Comparison of ENCODE assay signal across 30 cellular contexts in the genomic region with DNA sequence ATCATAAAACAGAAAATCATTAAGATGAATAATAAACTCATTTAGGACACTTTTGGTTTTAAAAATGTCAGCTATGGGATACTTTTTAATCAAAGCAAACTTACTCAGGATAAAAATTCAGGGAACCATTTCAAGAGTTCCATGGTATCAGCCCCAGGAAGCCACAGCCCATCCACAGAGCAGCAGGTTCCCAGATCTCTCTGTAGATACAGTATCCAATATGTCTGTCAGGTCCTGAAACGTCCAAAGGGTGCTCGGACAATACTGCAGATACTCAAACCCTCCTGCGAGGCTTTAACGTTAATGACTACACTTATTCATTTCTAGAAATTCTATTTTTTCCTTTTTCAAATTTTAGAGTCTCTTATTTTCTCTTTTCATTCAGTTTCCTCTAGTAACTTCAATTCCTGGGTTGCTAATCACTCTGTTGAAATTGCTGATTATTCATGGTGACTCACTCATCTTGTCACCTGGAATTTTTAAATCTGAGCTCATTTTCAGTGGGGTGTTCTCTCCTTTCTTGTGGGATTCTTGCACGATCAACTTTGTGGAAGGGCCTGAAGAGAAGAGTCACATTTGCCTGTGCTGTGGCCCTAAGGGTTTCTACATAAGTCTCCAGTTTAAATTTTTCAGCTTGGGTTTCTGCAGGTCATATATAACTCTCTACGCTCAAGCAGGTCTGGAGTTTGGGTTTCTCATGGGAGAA.
DNase-seq lines count a peak whose midpoint lies in the region; ATAC-seq and TF ChIP-seq lines count a peak whose summit lies in the region.
"Had no signal": no experiment of that assay in that cellular context is flagged by ENCODE, and none has a peak within 500 bp of the region (broad histone marks: within the 10 kb centered on the region; RNA-seq: fewer than 3 reads in every experiment).

No MANE protein-coding gene starts in this region.

- no peak overlapping the region for H3K56ac ChIP-seq in mesendoderm (ENCODE audit: low read length)

- H3K4me2 ChIP-seq in mammary epithelial cell (ENCODE audit: insufficient read depth, low read depth, low read length) (no peak overlapping the region), mesendoderm (ENCODE audit: low read length) (no peak overlapping the region)

- no peak overlapping the region for H2BK120ac ChIP-seq in mesendoderm (ENCODE audit: low read depth, low read length)

- H3K36me3 ChIP-seq in mammary epithelial cell (ENCODE audit: insufficient read depth, low read length) (no peaks in the 10 kb centered on the region), mesendoderm (ENCODE audit: control insufficient read depth, insufficient read depth, low read length) (no peaks in the 10 kb centered on the region)
- H3K36me3 ChIP-seq in effector memory CD4-positive, alpha-beta T cell (ENCODE audit: control insufficient read depth, insufficient read depth, low read length): no peaks in the 10 kb centered on the region
- H3K36me3 ChIP-seq: brain microvascular endothelial cell, MG63, right lobe of liver, stomach had no signal

- H3K9me3 ChIP-seq in mammary epithelial cell (replicated peaks; ENCODE audit: insufficient read depth, low read length): peaks cover 13% of the 10 kb centered on the region
- H3K9me3 ChIP-seq in effector memory CD4-positive, alpha-beta T cell (ENCODE audit: control insufficient read depth, low read length): no peaks in the 10 kb centered on the region
- H3K9me3 ChIP-seq: MG63, right lobe of liver, stomach had no signal

- H4K8ac ChIP-seq in mesendoderm (ENCODE audit: low read depth, low read length): no peak overlapping the region

- H2AFZ ChIP-seq in mammary epithelial cell (ENCODE audit: low read depth, low read length): no peak overlapping the region

- H4K20me1 ChIP-seq in mammary epithelial cell (ENCODE audit: insufficient read depth, low read length): no peaks in the 10 kb centered on the region

- H3K9ac ChIP-seq in mammary epithelial cell (ENCODE audit: insufficient read depth, low read length): no peak overlapping the region
- H3K9ac ChIP-seq in mesendoderm (ENCODE audit: low read length): no peak overlapping the region

- no peak overlapping the region for H2AK5ac ChIP-seq in mesendoderm (ENCODE audit: low read length)

- H3K4me1 ChIP-seq in mammary epithelial cell (ENCODE audit: insufficient read depth, low read length) (no peaks in the 10 kb centered on the region), mesendoderm (ENCODE audit: control insufficient read depth, low read depth, low read length) (no peaks in the 10 kb centered on the region)
- H3K4me1 ChIP-seq in effector memory CD4-positive, alpha-beta T cell (ENCODE audit: control insufficient read depth, insufficient read depth, low read length, poor library complexity, severe bottlenecking): no peaks in the 10 kb centered on the region
- H3K4me1 ChIP-seq: right lobe of liver, stomach had no signal

- intact Hi-C loops in mammary epithelial cell (cut with micrococcal nuclease): no loop called here

- dilution Hi-C loops in mammary epithelial cell (cut with HindIII; ENCODE audit: low sequenced_read_pairs): no loop called here

- no peak overlapping the region for H4K5ac ChIP-seq in mesendoderm (ENCODE audit: low read length)

- no peak overlapping the region for H2BK5ac ChIP-seq in mesendoderm (ENCODE audit: low read length)

- no peaks in the 10 kb centered on the region for H3K79me1 ChIP-seq in mesendoderm (ENCODE audit: low read length)

- in situ Hi-C loops in mammary epithelial cell (cut with MboI; ENCODE audit: low sequenced_read_pairs in 2 of 2): no loop called here

- no peak overlapping the region for H3K18ac ChIP-seq in mesendoderm (ENCODE audit: low read length)

- H3K4me3 ChIP-seq in mammary epithelial cell (replicated peaks in 1 of 3; ENCODE audit: insufficient read depth in 1 of 3, low read depth in 2 of 3, low read length in 3 of 3) (no peak overlapping the region), mesendoderm (ENCODE audit: low read length) (no peak overlapping the region)
- no peak overlapping the region for H3K4me3 ChIP-seq in effector memory CD4-positive, alpha-beta T cell (ENCODE audit: insufficient read depth, low read depth, low read length, poor library complexity, severe bottlenecking)
- H3K4me3 ChIP-seq: MG63, right lobe of liver, stomach had no signal

- WGBS in mammary epithelial cell (ENCODE audit: low coverage, missing lambda C conversion rate): 67% methylated on average over 6 of the region's 6 CpGs
- no CpG with 5 or more reads among the region's 6 CpGs for WGBS in mesendoderm (ENCODE audit: extremely low coverage, insufficient coverage, low lambda C conversion rate)

- no peaks in the 10 kb centered on the region for H3K27me3 ChIP-seq in mammary epithelial cell (ENCODE audit: insufficient read depth, low read length)
- H3K27me3 ChIP-seq in mesendoderm (ENCODE audit: insufficient read depth, low read length, poor library complexity): no peaks in the 10 kb centered on the region
- H3K27me3 ChIP-seq in effector memory CD4-positive, alpha-beta T cell (replicated peaks; ENCODE audit: control insufficient read depth, insufficient read depth, low read length, poor library complexity, severe bottlenecking): no peaks in the 10 kb centered on the region
- H3K27me3 ChIP-seq: brain microvascular endothelial cell, right lobe of liver, stomach had no signal

- H2BK15ac ChIP-seq in mesendoderm (replicated peaks; ENCODE audit: low read depth): no peak overlapping the region

- H3K79me2 ChIP-seq in mammary epithelial cell (ENCODE audit: insufficient read depth, low read length): no peaks in the 10 kb centered on the region
- H3K79me2 ChIP-seq in mesendoderm (ENCODE audit: control insufficient read depth, insufficient read depth, low read length): no peaks in the 10 kb centered on the region

- CTCF ChIA-PET in mammary epithelial cell (lab: Charles Lee; ENCODE audit: low non-redundant PET): no interaction called here

- H3K4ac ChIP-seq in mesendoderm (ENCODE audit: low read depth, low read length): no peak overlapping the region

- no peak overlapping the region for H3K23ac ChIP-seq in mesendoderm (ENCODE audit: low read length)

- TF ChIP-seq CTCF in mammary epithelial cell (conservative IDR thresholded peaks at IDR 0.05 in 1 of 2, IDR thresholded peaks at IDR 0.05 in 1 of 2; ENCODE audit: extremely low read depth in 1 of 2, insufficient read depth in 1 of 2, low read depth in 1 of 2, low read length in 2 of 2): no peak

- H3K27ac ChIP-seq in mammary epithelial cell (ENCODE audit: insufficient read depth, low read depth, low read length): no peak overlapping the region
- no peak overlapping the region for H3K27ac ChIP-seq in mesendoderm (ENCODE audit: low read depth, low read length)
- no peak overlapping the region for H3K27ac ChIP-seq in effector memory CD4-positive, alpha-beta T cell (ENCODE audit: insufficient read depth, low read length, poor library complexity, severe bottlenecking)
- H3K27ac ChIP-seq: brain microvascular endothelial cell, right lobe of liver, stomach had no signal

- no peak for ATAC-seq in HG02610 (IDR thresholded peaks at IDR 0.05; ENCODE audit: unreplicated experiment)
- ATAC-seq: activated naive CD8-positive, alpha-beta T cell treated with anti-CD3 and anti-CD28 coated beads, Interleukin-2, amount 50 U/mL, for 24 hours; activated T-cell treated with anti-CD3 and anti-CD28 coated beads, Interleukin-2, amount 50 U/mL, for 72 hours; left ventricle myocardium superior; right lobe of liver; Right ventricle myocardium inferior; SK-N-SH treated with all-trans-retinoic acid at 6 μM for 48 hours had no signal

- DNase-seq in A172 (ENCODE audit: low spot score) (peak; percentile 64), M059J (ENCODE audit: low read depth) (peak; percentile 82), mammary epithelial cell (peak; percentile 0), mesendoderm (peak; percentile 33), GDM1 (lab: John Stamatoyannopoulos, UW) (no peak), germinal center (ENCODE audit: low spot score) (no peak)
- DNase-seq in effector memory CD4-positive, alpha-beta T cell: no peak
- DNase-seq: 8988T; activated CD4-positive, alpha-beta memory T cell treated with anti-CD3 and anti-CD28 coated beads for 36 hours; activated CD4-positive, alpha-beta T cell treated with anti-CD3 and anti-CD28 coated beads for 1 hour; activated naive CD4-positive, alpha-beta T cell; activated naive CD8-positive, alpha-beta T cell treated with anti-CD3 and anti-CD28 coated beads, Interleukin-2, amount 50 U/mL, for 24 hours; activated T-cell treated with anti-CD3 and anti-CD28 coated beads, Interleukin-2, amount 50 U/mL, for 72 hours; brain microvascular endothelial cell; CD4-positive, CD25-positive, alpha-beta regulatory T cell; DMS79 treated with DMSO at 0.1 percent for 48 hours; left ventricle myocardium superior; MG63; naive B cell; NCI-H1105; NCI-H187 treated with DMSO at 0.1 percent for 48 hours; NCI-H510A; OCI-M1; right lobe of liver; stimulated activated CD4-positive, alpha-beta T cell treated with anti-CD3 and anti-CD28 coated beads, Interleukin-12 subunit alpha, Interleukin-12 subunit beta, amount 100 ng/mL, for 4 hours; stimulated activated CD4-positive, alpha-beta T cell treated with anti-CD3 and anti-CD28 coated beads, Interleukin-2, amount 100 ng/mL, for 48 hours; stomach had no signal

- no TSS peak for BruUV-seq in mammary epithelial cell (replicated peaks; lab: Mats Ljungman, UMichigan)

Comparison
In these comparisons a context has a peak if more than half of its experiments do, and no peak if none do; other contexts are left out.
1. DNase-seq: peak in A172 (single experiment), M059J (single experiment), mammary epithelial cell (single experiment) and mesendoderm (single experiment); none in effector memory CD4-positive, alpha-beta T cell (0 of 3), GDM1 (single experiment) and germinal center (single experiment).